ENCODE assay signal across 19 cellular contexts in genomic region chr4:139011220-139011950, GRCh38. TPM values are rescaled to one million over a fixed set of nuclear protein-coding genes. Genes with fewer than 3 reads are reported as not detected.
A peak's percentile ranks its signal among the peaks of the same experiment; 100 is the strongest.
DNase-seq lines count a peak whose midpoint lies in the region; ATAC-seq, FAIRE-seq and TF ChIP-seq lines count a peak whose summit lies in the region.
"Had no signal": no experiment of that assay in that cellular context is flagged by ENCODE, and none has a peak within 500 bp of the region (broad histone marks: within the 10 kb centered on the region; RNA-seq: fewer than 3 reads in every experiment).

No MANE protein-coding gene starts in this region.

- FAIRE-seq in small intestine (lab: Jason Lieb, UNC): no peak
- FAIRE-seq: GM12891 had no signal

- no peak overlapping the region for H3K18ac ChIP-seq in IMR-90 (ENCODE audit: low read depth, low read length)
- H3K18ac ChIP-seq in mesenchymal stem cell (ENCODE audit: low read depth in 1 of 2, low read length in 2 of 2): no peak overlapping the region

- H3K27ac ChIP-seq in IMR-90 (ENCODE audit: insufficient read depth, low read length) (no peak overlapping the region), colonic mucosa (peak overlapping the region; percentile 64), mesenchymal stem cell (ENCODE audit: low read length, poor library complexity, severe bottlenecking) (no peak overlapping the region), small intestine (ENCODE audit: low read depth in 1 of 2, low read length in 1 of 2) (peak overlapping the region; percentile 60 to 63)
- H3K27ac ChIP-seq: HL-60 had no signal

- TF ChIP-seq RAD21 in IMR-90 (IDR thresholded peaks at IDR 0.05; ENCODE audit: low read length): no peak

- no TSS peak for BruUV-seq in IMR-90 (replicated peaks; lab: Mats Ljungman, UMichigan)

- H3K79me1 ChIP-seq in IMR-90 (ENCODE audit: low read depth in 1 of 2, low read length in 2 of 2): peaks cover 0 to 5% of the 10 kb centered on the region in 2 experiments; a peak in 2 of 4 replicates
- no peaks in the 10 kb centered on the region for H3K79me1 ChIP-seq in mesenchymal stem cell (replicated peaks; ENCODE audit: low read length, poor library complexity, severe bottlenecking)

- H3K4me2 ChIP-seq in IMR-90 (ENCODE audit: low read depth, low read length): no peak overlapping the region
- no peak overlapping the region for H3K4me2 ChIP-seq in mesenchymal stem cell (ENCODE audit: low read length, poor library complexity, severe bottlenecking)

- no peaks in the 10 kb centered on the region for H3K27me3 ChIP-seq in IMR-90 (ENCODE audit: control insufficient read depth, insufficient read depth, low read length)
- H3K27me3 ChIP-seq in colonic mucosa: no peaks in the 10 kb centered on the region
- H3K27me3 ChIP-seq in mesenchymal stem cell (ENCODE audit: control insufficient read depth in 1 of 2, insufficient read depth in 1 of 2, low read length in 2 of 2): no peaks in the 10 kb centered on the region
- no peaks in the 10 kb centered on the region for H3K27me3 ChIP-seq in small intestine (ENCODE audit: control insufficient read depth in 2 of 2, insufficient read depth in 2 of 2, low read length in 2 of 2)
- H3K27me3 ChIP-seq in H7 (ENCODE audit: control insufficient read depth, insufficient read depth, low read length): no peaks in the 10 kb centered on the region

- H3K14ac ChIP-seq in IMR-90 (replicated peaks; ENCODE audit: low read depth, low read length) (no peak overlapping the region), mesenchymal stem cell (ENCODE audit: low read length in 2 of 2) (no peak overlapping the region)

- H3K9ac ChIP-seq in IMR-90 (ENCODE audit: low read depth, low read length) (no peak overlapping the region), colonic mucosa (ENCODE audit: low read depth in 2 of 2, low read length in 2 of 2) (no peak overlapping the region), mesenchymal stem cell (ENCODE audit: low read length) (no peak overlapping the region)

- H3K4me3 ChIP-seq in IMR-90 (ENCODE audit: insufficient read depth, low read depth, low read length) (no peak overlapping the region), colonic mucosa (no peak overlapping the region), mesenchymal stem cell (ENCODE audit: insufficient read depth in 1 of 2, low read depth in 1 of 2, low read length in 2 of 2) (no peak overlapping the region), small intestine (ENCODE audit: low read depth in 1 of 2, low read length in 2 of 2) (no peak overlapping the region), H7 (ENCODE audit: insufficient read depth, low read depth, low read length) (no peak overlapping the region)

- TF ChIP-seq CTCF in IMR-90 (conservative IDR thresholded peaks at IDR 0.05; ENCODE audit: low read depth, low read length) (no peak), colonic mucosa (IDR thresholded peaks at IDR 0.05) (no peak)

- no peaks in the 10 kb centered on the region for H3K27me3 Mint-ChIP-seq in activated naive CD8-positive, alpha-beta T cell treated with anti-CD3 and anti-CD28 coated beads, Interleukin-2, amount 50 U/mL, for 24 hours
- H3K27me3 Mint-ChIP-seq in effector memory CD8-positive, alpha-beta T cell: no peaks in the 10 kb centered on the region
- H3K27me3 Mint-ChIP-seq: CD4-positive, CD25-positive, alpha-beta regulatory T cell had no signal

- no peak overlapping the region for H2AFZ ChIP-seq in IMR-90 (replicated peaks; ENCODE audit: low read length, poor library complexity)
- no peak overlapping the region for H2AFZ ChIP-seq in mesenchymal stem cell (ENCODE audit: low read depth, low read length)

- peaks cover 4% of the 10 kb centered on the region; the same call in 1 of the 2 replicates for H3K9me1 ChIP-seq in IMR-90 (ENCODE audit: insufficient read depth, low read length)

- no peak overlapping the region for H2AK9ac ChIP-seq in IMR-90 (replicated peaks; ENCODE audit: low read depth, low read length, poor library complexity)

- H3K4ac ChIP-seq in IMR-90 (ENCODE audit: low read depth, low read length) (no peak overlapping the region), mesenchymal stem cell (ENCODE audit: low read depth in 1 of 2, low read length in 2 of 2) (no peak overlapping the region)

- H2BK5ac ChIP-seq in IMR-90 (ENCODE audit: low read depth, low read length, poor library complexity, severe bottlenecking) (no peak overlapping the region), mesenchymal stem cell (ENCODE audit: low read depth, low read length, poor library complexity, severe bottlenecking) (no peak overlapping the region)

- no peak overlapping the region for H4K5ac ChIP-seq in IMR-90 (ENCODE audit: low read depth, low read length)

- peaks cover 23% of the 10 kb centered on the region for H3K4me1 Mint-ChIP-seq in activated naive CD8-positive, alpha-beta T cell treated with anti-CD3 and anti-CD28 coated beads, Interleukin-2, amount 50 U/mL, for 24 hours
- H3K4me1 Mint-ChIP-seq in effector memory CD8-positive, alpha-beta T cell (ENCODE audit: low read depth in 2 of 2): peaks cover 8% of the 10 kb centered on the region in 2 donors

- no peaks in the 10 kb centered on the region; the same call in 1 of the 2 replicates for H4K20me1 ChIP-seq in IMR-90 (ENCODE audit: insufficient read depth, low read length)

- H2BK15ac ChIP-seq in IMR-90 (ENCODE audit: low read depth, low read length): no peak overlapping the region; the same call in 2 of the 3 replicates
- H2BK15ac ChIP-seq in mesenchymal stem cell (ENCODE audit: low read depth, poor library complexity, severe bottlenecking): no peak overlapping the region

- H3K23ac ChIP-seq in IMR-90 (ENCODE audit: low read depth, low read length) (no peak overlapping the region), mesenchymal stem cell (ENCODE audit: low read length in 2 of 2) (no peak overlapping the region)

- H2BK20ac ChIP-seq in IMR-90 (ENCODE audit: low read depth, low read length): no peak overlapping the region

- H3K4me1 ChIP-seq in IMR-90 (ENCODE audit: control insufficient read depth, insufficient read depth, low read length) (peaks cover 10% of the 10 kb centered on the region), colonic mucosa (no peaks in the 10 kb centered on the region), mesenchymal stem cell (ENCODE audit: control insufficient read depth, insufficient read depth, low read depth, low read length) (peaks cover 4% of the 10 kb centered on the region), small intestine (ENCODE audit: control insufficient read depth in 2 of 2, insufficient read depth in 1 of 2, low read depth in 1 of 2, low read length in 1 of 2) (peaks cover 5 to 8% of the 10 kb centered on the region in 2 donors)

- no peak overlapping the region for H3K27ac Mint-ChIP-seq in activated naive CD8-positive, alpha-beta T cell treated with anti-CD3 and anti-CD28 coated beads, Interleukin-2, amount 50 U/mL, for 24 hours
- no peak overlapping the region for H3K27ac Mint-ChIP-seq in effector memory CD8-positive, alpha-beta T cell
- H3K27ac Mint-ChIP-seq: CD4-positive, CD25-positive, alpha-beta regulatory T cell had no signal

- no peaks in the 10 kb centered on the region for H3K36me3 ChIP-seq in IMR-90 (ENCODE audit: control insufficient read depth, insufficient read depth, low read length)
- H3K36me3 ChIP-seq in colonic mucosa: no peaks in the 10 kb centered on the region
- no peaks in the 10 kb centered on the region for H3K36me3 ChIP-seq in mesenchymal stem cell (ENCODE audit: control insufficient read depth in 1 of 2, insufficient read depth in 2 of 2, low read depth in 1 of 2, low read length in 2 of 2)
- no peaks in the 10 kb centered on the region for H3K36me3 ChIP-seq in small intestine (ENCODE audit: control insufficient read depth in 2 of 2, insufficient read depth in 2 of 2, low read length in 2 of 2)
- H3K36me3 ChIP-seq in H7 (replicated peaks; ENCODE audit: control insufficient read depth, insufficient read depth, low read length): no peaks in the 10 kb centered on the region

- no peak overlapping the region for H3K4me3 Mint-ChIP-seq in activated naive CD8-positive, alpha-beta T cell treated with anti-CD3 and anti-CD28 coated beads, Interleukin-2, amount 50 U/mL, for 24 hours
- no peak overlapping the region for H3K4me3 Mint-ChIP-seq in effector memory CD8-positive, alpha-beta T cell
- H3K4me3 Mint-ChIP-seq: CD4-positive, CD25-positive, alpha-beta regulatory T cell had no signal

- ATAC-seq in IMR-90 (ENCODE audit: low read depth): no peak
- ATAC-seq in activated naive CD8-positive, alpha-beta T cell treated with anti-CD3 and anti-CD28 coated beads, Interleukin-2, amount 50 U/mL, for 24 hours: no peak
- ATAC-seq in effector memory CD8-positive, alpha-beta T cell (replicated peaks): no peak
- ATAC-seq: Panc1 had no signal

- dilution Hi-C loops in IMR-90 (cut with HindIII; ENCODE audit: low sequenced_read_pairs, unreplicated experiment): no loop called here

- H3K36me3 Mint-ChIP-seq in activated naive CD8-positive, alpha-beta T cell treated with anti-CD3 and anti-CD28 coated beads, Interleukin-2, amount 50 U/mL, for 24 hours (ENCODE audit: low read depth): peaks cover 2% of the 10 kb centered on the region
- H3K36me3 Mint-ChIP-seq in effector memory CD8-positive, alpha-beta T cell (ENCODE audit: insufficient read depth): peaks cover 14% of the 10 kb centered on the region
- H3K36me3 Mint-ChIP-seq: CD4-positive, CD25-positive, alpha-beta regulatory T cell had no signal

- intact Hi-C loops in IMR-90 (cut with micrococcal nuclease) (no loop called here), colonic mucosa (cut with DNase I) (no loop called here)

- peak overlapping the region; percentile 49; the same call in 1 of the 2 replicates for H2AK5ac ChIP-seq in IMR-90 (ENCODE audit: low read depth, low read length)
- peak overlapping the region; percentile 65 for H2AK5ac ChIP-seq in mesenchymal stem cell (ENCODE audit: low read length, severe bottlenecking)

- DNase-seq in IMR-90 (no peak), colonic mucosa (peak; percentile 76), mesenchymal stem cell (no peak), small intestine (peak; percentile 94), H7 (no peak)
- DNase-seq in activated naive CD8-positive, alpha-beta T cell treated with anti-CD3 and anti-CD28 coated beads, Interleukin-2, amount 50 U/mL, for 24 hours: no peak
- DNase-seq in activated CD8-positive, alpha-beta memory T cell treated with anti-CD3 and anti-CD28 coated beads for 24 hours: no peak
- no peak for DNase-seq in effector memory CD8-positive, alpha-beta T cell
- DNase-seq: CD4-positive, CD25-positive, alpha-beta regulatory T cell; DND-41; HCEC 1CT; NCI-H1694; NCI-H2081 treated with DMSO at 0.1 percent for 48 hours; NCI-H2171 treated with DMSO at 0.1 percent for 48 hours; NCI-H524 treated with DMSO at 0.1 percent for 48 hours; NCI-H82 had no signal

- H3K9me3 Mint-ChIP-seq in activated naive CD8-positive, alpha-beta T cell treated with anti-CD3 and anti-CD28 coated beads, Interleukin-2, amount 50 U/mL, for 24 hours: no peaks in the 10 kb centered on the region
- no peaks in the 10 kb centered on the region for H3K9me3 Mint-ChIP-seq in effector memory CD8-positive, alpha-beta T cell
- H3K9me3 Mint-ChIP-seq: CD4-positive, CD25-positive, alpha-beta regulatory T cell had no signal

- 71% methylated on average over 4 of the region's 16 CpGs; no CpG with 5 or more reads in 1 of the 2 experiments for WGBS in IMR-90 (ENCODE audit: extremely low coverage in 2 of 2, insufficient read length in 1 of 2), 2 experiments
- WGBS in mesenchymal stem cell: 91% methylated on average over 16 of the region's 16 CpGs
- 55 to 72% (median 60%) methylated on average over 16 of the region's 16 CpGs for WGBS in small intestine, 3 donors

- no peak overlapping the region for H2BK120ac ChIP-seq in IMR-90 (ENCODE audit: low read depth, low read length)
- H2BK120ac ChIP-seq in mesenchymal stem cell (ENCODE audit: low read depth, low read length): no peak overlapping the region

- H3K9me3 ChIP-seq in IMR-90 (ENCODE audit: control insufficient read depth, insufficient read depth, low read length) (peaks cover 5% of the 10 kb centered on the region), colonic mucosa (no peaks in the 10 kb centered on the region), mesenchymal stem cell (ENCODE audit: control insufficient read depth, low read length) (peaks cover 8% of the 10 kb centered on the region), small intestine (ENCODE audit: control insufficient read depth, low read depth) (peaks cover 1% of the 10 kb centered on the region)

- in situ Hi-C loops in IMR-90 (cut with MboI; ENCODE audit: low sequenced_read_pairs): no loop called here

- no peak for TF ChIP-seq POLR2A in IMR-90 (IDR thresholded peaks at IDR 0.05; ENCODE audit: low read depth, low read length)

- POLR2A ChIA-PET in IMR-90 (lab: Charles Lee; ENCODE audit: unreplicated experiment): no interaction called here

- H4K8ac ChIP-seq in IMR-90 (ENCODE audit: low read depth in 2 of 2, low read length in 2 of 2) (no peak overlapping the region), mesenchymal stem cell (ENCODE audit: low read length) (no peak overlapping the region)

- no peak overlapping the region for H4K91ac ChIP-seq in IMR-90 (ENCODE audit: insufficient read depth, low read depth, low read length)
- H4K91ac ChIP-seq in mesenchymal stem cell (ENCODE audit: low read length): no peak overlapping the region

- H3K56ac ChIP-seq in IMR-90 (ENCODE audit: extremely low read depth, insufficient read depth, low read length): no peak overlapping the region

- no peak overlapping the region for H2BK12ac ChIP-seq in mesenchymal stem cell (ENCODE audit: low read length in 2 of 2)

- CTCF ChIA-PET in IMR-90 (lab: Yijun Ruan, JAX): no interaction called here

RNA-seq across cellular contexts. Expression of gene NOCT, which starts 4.2 kb away (rescaled TPM):
- 30.8 and 41.4 TPM in 2 replicates for total RNA-seq in IMR-90 (2012; rRNA removed)
- 5.5 and 6.6 TPM in 2 replicates for polyA plus RNA-seq in IMR-90 (2012; rRNA removed)
- polyA plus RNA-seq in IMR-90 (2012; cell fraction: cytosol; rRNA removed): 3.6 and 4.1 TPM in 2 replicates
- 6.0 and 6.9 TPM in 2 replicates for polyA plus RNA-seq in IMR-90 (2012; cell fraction: nucleus; rRNA removed; ENCODE audit: low replicate concordance)
- 10 to 100 TPM in 1 of 2 donors, 1 to 10 TPM in 1; 4.5 to 13.5 TPM for total RNA-seq in colonic mucosa
- polyA plus RNA-seq in mesenchymal stem cell (2013, experiment 1 of 2): 9.1 TPM
- polyA plus RNA-seq in mesenchymal stem cell (2013, experiment 2 of 2): 8.2 TPM
- polyA plus RNA-seq in small intestine: 1 to 10 TPM; 2.3 to 8.5 (median 3.5) TPM
- 81.1 and 82.5 TPM in 2 replicates for total RNA-seq in H7 (2014; rRNA removed; shearing (Covaris generic))

Comparison
In these comparisons a context has a peak if more than half of its experiments do, and no peak if none do; other contexts are left out.
1. DNase-seq: peak in colonic mucosa (single experiment) and small intestine (single experiment); none in IMR-90 (single experiment), mesenchymal stem cell (single experiment), activated naive CD8-positive, alpha-beta T cell treated with anti-CD3 and anti-CD28 coated beads, Interleukin-2, amount 50 U/mL, for 24 hours (single experiment), activated CD8-positive, alpha-beta memory T cell treated with anti-CD3 and anti-CD28 coated beads for 24 hours (single experiment), effector memory CD8-positive, alpha-beta T cell (0 of 3) and H7 (single experiment).
2. H3K27ac ChIP-seq: peak in colonic mucosa (single experiment) and small intestine (2 of 2); none in IMR-90 (single experiment) and mesenchymal stem cell (single experiment).